9 cellular contexts compared by ENCODE assay signal in the genomic region with DNA sequence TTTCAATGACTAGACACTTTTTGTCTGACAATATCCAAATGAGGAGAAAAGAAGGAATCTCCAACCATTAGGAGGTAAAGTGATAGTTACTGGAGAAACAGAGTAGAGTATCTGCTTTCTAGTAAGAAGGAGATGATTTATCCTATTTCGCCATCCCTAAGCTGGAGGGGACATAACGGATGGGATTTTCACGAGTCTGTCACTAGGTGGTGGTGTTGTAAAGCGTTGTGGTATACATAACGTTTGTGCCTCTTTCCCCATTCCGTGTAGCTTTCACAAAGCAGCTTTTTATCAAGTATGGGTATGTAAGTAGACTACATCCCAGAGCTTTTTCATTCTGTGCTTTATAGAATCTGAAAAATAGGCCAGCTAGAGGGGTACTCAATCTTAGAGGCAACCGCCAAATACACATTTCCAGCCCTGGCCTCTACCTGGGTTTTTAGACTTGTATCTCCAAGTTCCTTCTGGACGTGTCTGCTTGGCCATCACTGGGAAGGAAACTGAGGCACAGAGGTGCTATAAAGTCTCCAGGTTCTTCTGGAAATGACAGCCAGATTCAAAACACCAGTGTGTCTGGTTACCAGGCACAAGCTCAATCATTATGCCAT. TPM values are rescaled to one million over a fixed set of nuclear protein-coding genes. Genes with fewer than 3 reads are reported as not detected.
A peak's percentile ranks its signal among the peaks of the same experiment; 100 is the strongest.
DNase-seq lines count a peak whose midpoint lies in the region; ATAC-seq and TF ChIP-seq lines count a peak whose summit lies in the region.
"Had no signal": no experiment of that assay in that cellular context is flagged by ENCODE, and none has a peak within 500 bp of the region (broad histone marks: within the 10 kb centered on the region; RNA-seq: fewer than 3 reads in every experiment).

No MANE protein-coding gene starts in this region.

- H3K9me2 ChIP-seq in GM23338 (ENCODE audit: insufficient read depth), result no peaks in the 10 kb centered on the region

- no peaks in the 10 kb centered on the region for H3K27me3 ChIP-seq in GM23338 (ENCODE audit: insufficient read depth)
- peaks cover 0 to 6% of the 10 kb centered on the region in 2 donors for H3K27me3 ChIP-seq in breast epithelium

- ATAC-seq in GM23338 (peak; percentile 96), HG03135 (IDR thresholded peaks at IDR 0.05; ENCODE audit: unreplicated experiment) (no peak)

- H3K4me2 ChIP-seq in GM23338, result no peak overlapping the region

- intact Hi-C loops in breast epithelium (cut with DNase I; ENCODE audit: low total_unique reads), result no loop called here

- H2AFZ ChIP-seq in GM23338, result no peak overlapping the region

- no peaks in the 10 kb centered on the region for H3K9me3 ChIP-seq in breast epithelium

- no peaks in the 10 kb centered on the region for H3K79me2 ChIP-seq in GM23338 (replicated peaks; ENCODE audit: insufficient read depth)

- H3K36me3 ChIP-seq in GM23338 (ENCODE audit: insufficient read depth) (no peaks in the 10 kb centered on the region), breast epithelium (no peaks in the 10 kb centered on the region)

- no peaks in the 10 kb centered on the region for H3K4me1 ChIP-seq in GM23338 (ENCODE audit: insufficient read depth)
- no peaks in the 10 kb centered on the region for H3K4me1 ChIP-seq in breast epithelium

- no peak overlapping the region for H3K27ac ChIP-seq in GM23338 (ENCODE audit: low read depth)
- no peak overlapping the region for H3K27ac ChIP-seq in breast epithelium

- no peak overlapping the region for H3K4me3 Mint-ChIP-seq in GM23338

- H3K27me3 Mint-ChIP-seq in GM23338 (ENCODE audit: insufficient read depth, low read depth, poor library complexity), result peaks cover 5% of the 10 kb centered on the region

- no peaks in the 10 kb centered on the region for H4K20me1 ChIP-seq in GM23338 (replicated peaks; ENCODE audit: insufficient read depth)

- no peak overlapping the region for H3K27ac Mint-ChIP-seq in GM23338

- peak; percentile 55 for DNase-seq in Caki2 (ENCODE audit: low read depth)
- peak; percentile 85 for DNase-seq in GM23338 (ENCODE audit: low spot score)
- DNase-seq in NCI-H146 (lab: John Stamatoyannopoulos, UW), result peak; percentile 62
- peak; percentile 72 for DNase-seq in SKM-1 (lab: John Stamatoyannopoulos, UW; ENCODE audit: unreplicated experiment)
- peak in 1 of 2 donors; percentile 56 for DNase-seq in breast epithelium (ENCODE audit: low spot score in 2 of 2)
- peak; percentile 84 for DNase-seq in inferior parietal cortex (ENCODE audit: extremely low spot score)
- peak; percentile 8 to 27 for DNase-seq in stimulated activated CD4-positive, alpha-beta T cell treated with anti-CD3 and anti-CD28 coated beads, Interleukin-2, amount 100 ng/mL, for 48 hours

- in situ Hi-C loops in Caki2 (cut with HindIII; ENCODE audit: low pct_unique_long_range_greater_than_20kb, low sequenced_read_pairs), result no loop called here

- no peaks in the 10 kb centered on the region for H3K9me3 Mint-ChIP-seq in GM23338

- peaks cover 7% of the 10 kb centered on the region; the same call in 2 of the 3 replicates for H3K4me1 Mint-ChIP-seq in GM23338

- peak; percentile 80 to 92 for TF ChIP-seq CTCF in GM23338 (conservative IDR thresholded peaks at IDR 0.05; ENCODE audit: low read depth in 2 of 2)
- TF ChIP-seq CTCF in breast epithelium (IDR thresholded peaks at IDR 0.05), result peak; percentile 53 to 84 (median 73)

- no peaks in the 10 kb centered on the region for H3K36me3 Mint-ChIP-seq in GM23338 (ENCODE audit: low read depth)

- no peak for TF ChIP-seq POLR2A in breast epithelium (IDR thresholded peaks at IDR 0.05)

- H3K4me3 ChIP-seq in GM23338, result no peak overlapping the region
- H3K4me3 ChIP-seq in breast epithelium, result no peak overlapping the region

- H3F3A ChIP-seq in GM23338 (replicated peaks; ENCODE audit: low read depth), result no peaks in the 10 kb centered on the region

TF ChIP-seq in GM23338, 12 proteins besides CTCF, POLR2A, EP300 and RAD21 (continues in another document):
- no peak for TF ChIP-seq JUNB (IDR thresholded peaks at IDR 0.05; ENCODE audit: unreplicated experiment)
- no peak for TF ChIP-seq STAT1 (IDR thresholded peaks at IDR 0.05; ENCODE audit: unreplicated experiment)
- TF ChIP-seq CREB1 (CRISPR knock-in tag; IDR thresholded peaks at IDR 0.05; ENCODE audit: low read depth), result no peak
- TF ChIP-seq ZNF331 (CRISPR knock-in tag; IDR thresholded peaks at IDR 0.05; ENCODE audit: low read depth), result no peak
- TF ChIP-seq, protein P1, sequence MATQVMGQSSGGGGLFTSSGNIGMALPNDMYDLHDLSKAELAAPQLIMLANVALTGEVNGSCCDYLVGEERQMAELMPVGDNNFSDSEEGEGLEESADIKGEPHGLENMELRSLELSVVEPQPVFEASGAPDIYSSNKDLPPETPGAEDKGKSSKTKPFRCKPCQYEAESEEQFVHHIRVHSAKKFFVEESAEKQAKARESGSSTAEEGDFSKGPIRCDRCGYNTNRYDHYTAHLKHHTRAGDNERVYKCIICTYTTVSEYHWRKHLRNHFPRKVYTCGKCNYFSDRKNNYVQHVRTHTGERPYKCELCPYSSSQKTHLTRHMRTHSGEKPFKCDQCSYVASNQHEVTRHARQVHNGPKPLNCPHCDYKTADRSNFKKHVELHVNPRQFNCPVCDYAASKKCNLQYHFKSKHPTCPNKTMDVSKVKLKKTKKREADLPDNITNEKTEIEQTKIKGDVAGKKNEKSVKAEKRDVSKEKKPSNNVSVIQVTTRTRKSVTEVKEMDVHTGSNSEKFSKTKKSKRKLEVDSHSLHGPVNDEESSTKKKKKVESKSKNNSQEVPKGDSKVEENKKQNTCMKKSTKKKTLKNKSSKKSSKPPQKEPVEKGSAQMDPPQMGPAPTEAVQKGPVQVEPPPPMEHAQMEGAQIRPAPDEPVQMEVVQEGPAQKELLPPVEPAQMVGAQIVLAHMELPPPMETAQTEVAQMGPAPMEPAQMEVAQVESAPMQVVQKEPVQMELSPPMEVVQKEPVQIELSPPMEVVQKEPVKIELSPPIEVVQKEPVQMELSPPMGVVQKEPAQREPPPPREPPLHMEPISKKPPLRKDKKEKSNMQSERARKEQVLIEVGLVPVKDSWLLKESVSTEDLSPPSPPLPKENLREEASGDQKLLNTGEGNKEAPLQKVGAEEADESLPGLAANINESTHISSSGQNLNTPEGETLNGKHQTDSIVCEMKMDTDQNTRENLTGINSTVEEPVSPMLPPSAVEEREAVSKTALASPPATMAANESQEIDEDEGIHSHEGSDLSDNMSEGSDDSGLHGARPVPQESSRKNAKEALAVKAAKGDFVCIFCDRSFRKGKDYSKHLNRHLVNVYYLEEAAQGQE (IDR thresholded peaks at IDR 0.05; ENCODE audit: unreplicated experiment), result no peak
- TF ChIP-seq POLR2AphosphoS5 (IDR thresholded peaks at IDR 0.05; ENCODE audit: low read depth), result no peak
- no peak for TF ChIP-seq EZH2 (IDR thresholded peaks at IDR 0.05; ENCODE audit: low read depth, unreplicated experiment)
- TF ChIP-seq, protein P2, sequence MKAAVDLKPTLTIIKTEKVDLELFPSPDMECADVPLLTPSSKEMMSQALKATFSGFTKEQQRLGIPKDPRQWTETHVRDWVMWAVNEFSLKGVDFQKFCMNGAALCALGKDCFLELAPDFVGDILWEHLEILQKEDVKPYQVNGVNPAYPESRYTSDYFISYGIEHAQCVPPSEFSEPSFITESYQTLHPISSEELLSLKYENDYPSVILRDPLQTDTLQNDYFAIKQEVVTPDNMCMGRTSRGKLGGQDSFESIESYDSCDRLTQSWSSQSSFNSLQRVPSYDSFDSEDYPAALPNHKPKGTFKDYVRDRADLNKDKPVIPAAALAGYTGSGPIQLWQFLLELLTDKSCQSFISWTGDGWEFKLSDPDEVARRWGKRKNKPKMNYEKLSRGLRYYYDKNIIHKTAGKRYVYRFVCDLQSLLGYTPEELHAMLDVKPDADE (IDR thresholded peaks at IDR 0.05), result no peak

RNA-seq across cellular contexts. Expression of a gene that starts 33.3 kb away (rescaled TPM):
- total RNA-seq in Caki2 (2014; rRNA removed; shearing (Covaris generic); ENCODE audit: low replicate concordance), result not detected in 2 replicates
- total RNA-seq in GM23338 (2014; rRNA removed; shearing (Covaris generic)), result 0.74 and 2.5 TPM in 2 replicates
- polyA plus RNA-seq in GM23338 (2016; fragmentation: Nextera tagmentation; extraction: Ambion mirVana), result 2.5 and 3.6 TPM in 2 replicates
- 10 to 100 TPM in 2 of 3 donors, 1 to 10 TPM in 1; 1.6 to 13.6 (median 10.5) TPM for total RNA-seq in breast epithelium
- total RNA-seq: T-helper 1 cell treated with Interleukin-12 subunit alpha and Interleukin-12 subunit beta and Interleukin-4 antibody, amounts not matched to agents 30 ng/mL and 1 ng/mL, for 36 hours had no signal
